ENCODE assay signal across 8 cellular contexts in genomic region chr10:21494221-21495001, GRCh38. TPM values are rescaled to one million over a fixed set of nuclear protein-coding genes. Genes with fewer than 3 reads are reported as not detected.
DNase-seq lines count a peak whose midpoint lies in the region; ATAC-seq and TF ChIP-seq lines count a peak whose summit lies in the region.

No MANE protein-coding gene starts in this region.

- peaks cover 61% of the 10 kb centered on the region for H3K27me3 Mint-ChIP-seq in activated CD4-positive, alpha-beta memory T cell treated with anti-CD3 and anti-CD28 coated beads, Interleukin-2, amount 10 ng/mL, durations not matched to agents 7 days and 5 days

- CTCF ChIA-PET in activated CD4-positive, alpha-beta memory T cell treated with anti-CD3 and anti-CD28 coated beads, Interleukin-2, amount 10 ng/mL, durations not matched to agents 7 days and 5 days (lab: Charles Lee), result interaction anchor here (0.5 to 2.7 kb wide), 5 partner anchors 17 to 1495 kb away, joined by 3 to 8 read pairs (median 5); no protein-coding TSS in a partner anchor

- no peak for TF ChIP-seq CTCF in foreskin fibroblast (IDR thresholded peaks at IDR 0.05; ENCODE audit: low read depth, low read length)

- ATAC-seq in GM18505 (IDR thresholded peaks at IDR 0.05; ENCODE audit: unreplicated experiment) (no peak), HG03439 (IDR thresholded peaks at IDR 0.05; ENCODE audit: unreplicated experiment) (no peak)

- peak overlapping the region; percentile 83 to 90 for H3K4me3 ChIP-seq in foreskin fibroblast (ENCODE audit: low read depth in 1 of 2, low read length in 2 of 2)

- peaks cover 24% of the 10 kb centered on the region for H3K4me1 Mint-ChIP-seq in activated CD4-positive, alpha-beta memory T cell treated with anti-CD3 and anti-CD28 coated beads, Interleukin-2, amount 10 ng/mL, durations not matched to agents 7 days and 5 days

- DNase-seq in stimulated activated CD4-positive, alpha-beta T cell treated with anti-CD3 and anti-CD28 coated beads, Interleukin-2, amount 100 ng/mL, for 24 hours, result peak; percentile 29 to 44
- DNase-seq in stimulated activated CD4-positive, alpha-beta T cell treated with anti-CD3 and anti-CD28 coated beads, Interleukin-12 subunit alpha, Interleukin-12 subunit beta, amount 100 ng/mL, for 4 hours, result no peak
- DNase-seq in activated CD4-positive, alpha-beta memory T cell treated with anti-CD3 and anti-CD28 coated beads, Interleukin-2, amount 10 ng/mL, durations not matched to agents 7 days and 5 days, result no peak
- DNase-seq in foreskin fibroblast (peak in 1 of 2 donors; percentile 50), occipital lobe (lab: John Stamatoyannopoulos, UW) (peak; percentile 35), SKM-1 treated with dmso at 0.1 percent for 144 hours (lab: John Stamatoyannopoulos, UW; ENCODE audit: unreplicated experiment) (no peak)

- POLR2A ChIA-PET in activated CD4-positive, alpha-beta memory T cell treated with anti-CD3 and anti-CD28 coated beads, Interleukin-2, amount 10 ng/mL, durations not matched to agents 7 days and 5 days (lab: Charles Lee), result interaction anchor here (1.1 kb wide), 1 partner anchor 509 kb away, joined by 3 read pairs; the partner anchor contains the start of gene DNAJC1

- no peaks in the 10 kb centered on the region for H3K9me3 Mint-ChIP-seq in activated CD4-positive, alpha-beta memory T cell treated with anti-CD3 and anti-CD28 coated beads, Interleukin-2, amount 10 ng/mL, durations not matched to agents 7 days and 5 days

- H3K36me3 Mint-ChIP-seq in activated CD4-positive, alpha-beta memory T cell treated with anti-CD3 and anti-CD28 coated beads, Interleukin-2, amount 10 ng/mL, durations not matched to agents 7 days and 5 days (ENCODE audit: low read depth), result no peaks in the 10 kb centered on the region

- no peak for TF ChIP-seq POLR2A in GM18505 (IDR thresholded peaks at IDR 0.05; ENCODE audit: borderline replicate concordance, extremely low read depth, insufficient read depth, insufficient read length)

- H3K27ac Mint-ChIP-seq in activated CD4-positive, alpha-beta memory T cell treated with anti-CD3 and anti-CD28 coated beads, Interleukin-2, amount 10 ng/mL, durations not matched to agents 7 days and 5 days, result no peak overlapping the region

- H3K4me3 Mint-ChIP-seq in activated CD4-positive, alpha-beta memory T cell treated with anti-CD3 and anti-CD28 coated beads, Interleukin-2, amount 10 ng/mL, durations not matched to agents 7 days and 5 days, result peak overlapping the region; percentile 70

RNA-seq across cellular contexts. Expression of gene SKIDA1, which starts 31.1 kb away (rescaled TPM):
- under 1 TPM; 0.25 to 0.38 TPM for total RNA-seq in activated CD4-positive, alpha-beta memory T cell treated with anti-CD3 and anti-CD28 coated beads, Interleukin-2, amount 10 ng/mL, durations not matched to agents 7 days and 5 days
- total RNA-seq in occipital lobe, result 9.4 TPM

RNA-seq across cellular contexts. Expression of gene MLLT10, which starts 39.6 kb away (rescaled TPM):
- total RNA-seq in activated CD4-positive, alpha-beta memory T cell treated with anti-CD3 and anti-CD28 coated beads, Interleukin-2, amount 10 ng/mL, durations not matched to agents 7 days and 5 days, result 10 to 100 TPM; 43.0 to 49.9 TPM
- total RNA-seq in occipital lobe, result 54.7 TPM

Comparison
In these comparisons a context has a peak if more than half of its experiments do, and no peak if none do; other contexts are left out.
1. DNase-seq: peak in stimulated activated CD4-positive, alpha-beta T cell treated with anti-CD3 and anti-CD28 coated beads, Interleukin-2, amount 100 ng/mL, for 24 hours (2 of 2) and occipital lobe (single experiment); none in stimulated activated CD4-positive, alpha-beta T cell treated with anti-CD3 and anti-CD28 coated beads, Interleukin-12 subunit alpha, Interleukin-12 subunit beta, amount 100 ng/mL, for 4 hours (single experiment), activated CD4-positive, alpha-beta memory T cell treated with anti-CD3 and anti-CD28 coated beads, Interleukin-2, amount 10 ng/mL, durations not matched to agents 7 days and 5 days (single experiment) and SKM-1 treated with dmso at 0.1 percent for 144 hours (single experiment).